ENCODE assay signal across 8 cellular contexts in the genomic region with DNA sequence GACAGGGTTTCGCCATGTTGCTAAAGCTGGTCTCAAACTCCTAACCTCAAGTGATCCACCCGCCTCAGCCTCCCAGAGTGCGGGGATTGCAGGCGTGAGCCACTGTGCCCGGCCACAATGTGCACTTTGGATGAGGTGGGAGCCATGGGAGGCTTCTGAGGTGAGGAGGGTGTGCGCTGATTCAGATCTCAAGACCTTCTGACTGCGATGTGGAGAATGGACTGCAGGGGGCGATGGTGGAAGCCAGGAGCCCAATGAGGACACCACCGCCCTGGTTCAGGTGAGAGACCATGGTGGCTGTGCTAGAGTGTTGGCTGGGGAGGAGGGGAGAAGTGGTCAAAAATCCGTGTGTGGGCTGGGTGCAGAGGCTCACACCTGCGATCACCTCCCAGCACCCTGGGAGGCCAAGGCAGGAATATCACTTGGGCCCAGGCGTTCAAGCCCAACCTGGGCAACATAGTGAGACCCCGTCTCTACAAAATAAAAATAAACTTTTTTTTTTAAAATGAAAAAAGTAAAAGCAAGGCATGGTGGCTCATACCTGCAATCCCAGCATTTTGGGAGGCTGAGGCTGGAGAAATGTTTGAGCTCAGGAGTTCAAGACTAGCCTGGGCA. TPM values are rescaled to one million over a fixed set of nuclear protein-coding genes. Genes with fewer than 3 reads are reported as not detected.
DNase-seq lines count a peak whose midpoint lies in the region; ATAC-seq, FAIRE-seq and TF ChIP-seq lines count a peak whose summit lies in the region.
"Had no signal": no experiment of that assay in that cellular context is flagged by ENCODE, and none has a peak within 500 bp of the region (broad histone marks: within the 10 kb centered on the region; RNA-seq: fewer than 3 reads in every experiment).

No MANE protein-coding gene starts in this region.

- H3K9me3 ChIP-seq in astrocyte (ENCODE audit: insufficient read depth, low read depth, low read length) = no peaks in the 10 kb centered on the region
- H3K9me3 ChIP-seq: pancreas had no signal

- H3K4me3 ChIP-seq in GM12875 (ENCODE audit: low read depth, low read length) (no peak overlapping the region), astrocyte (ENCODE audit: insufficient read depth, low read depth, low read length) (no peak overlapping the region)
- H3K4me3 ChIP-seq: pancreas had no signal

- peaks cover 10% of the 10 kb centered on the region for H3K4me1 Mint-ChIP-seq in astrocyte (ENCODE audit: low read depth, unreplicated experiment)
- H3K4me1 Mint-ChIP-seq in naive thymus-derived CD8-positive, alpha-beta T cell = peaks cover 17 to 28% (median 22%) of the 10 kb centered on the region in 4 donors

- no peak overlapping the region for H3K4me3 Mint-ChIP-seq in astrocyte (ENCODE audit: unreplicated experiment)
- H3K4me3 Mint-ChIP-seq in naive thymus-derived CD8-positive, alpha-beta T cell = no peak overlapping the region

- in situ Hi-C loops in SK-MEL-5 (cut with HindIII; ENCODE audit: low pct_unique_long_range_greater_than_20kb, low sequenced_read_pairs) = no loop called here

- TF ChIP-seq CTCF in GM12875 (IDR thresholded peaks at IDR 0.05; ENCODE audit: borderline replicate concordance, insufficient read depth, low read depth, low read length) (peak; percentile 63; the same call in 1 of the 2 replicates), astrocyte (IDR thresholded peaks at IDR 0.05; ENCODE audit: insufficient read depth, low read depth, low read length) (peak; percentile 12)

- POLR2A ChIA-PET in naive thymus-derived CD8-positive, alpha-beta T cell (lab: Charles Lee) = interaction anchor here (0.7 kb wide), 1 partner anchor 1533 kb away, joined by 3 read pairs; no protein-coding TSS in a partner anchor

- no peak overlapping the region for H3K27ac Mint-ChIP-seq in astrocyte (ENCODE audit: unreplicated experiment)
- no peak overlapping the region for H3K27ac Mint-ChIP-seq in naive thymus-derived CD8-positive, alpha-beta T cell

- H2AFZ ChIP-seq in astrocyte (ENCODE audit: low read depth, low read length) = no peak overlapping the region

- H3K27me3 ChIP-seq in astrocyte (ENCODE audit: insufficient read depth, low read length) = no peaks in the 10 kb centered on the region
- H3K27me3 ChIP-seq: pancreas had no signal

- H3K4me1 ChIP-seq in astrocyte (ENCODE audit: insufficient read depth, low read length) = peaks cover 12% of the 10 kb centered on the region

- no peak overlapping the region for H3K27ac ChIP-seq in astrocyte (ENCODE audit: low read depth, low read length)
- H3K27ac ChIP-seq: pancreas had no signal

- DNase-seq in SK-MEL-5 (ENCODE audit: low read depth, low spot score) = peak; percentile 66
- DNase-seq in astrocyte (ENCODE audit: low read depth) = no peak
- peak in 7 of 10 donors; percentile 36 to 72 (median 44) for DNase-seq in naive thymus-derived CD8-positive, alpha-beta T cell
- DNase-seq in HPDE6-E6E7 (ENCODE audit: extremely low spot score) = no peak
- no peak for DNase-seq in NCI-H128 (lab: John Stamatoyannopoulos, UW; ENCODE audit: unreplicated experiment)
- no peak for DNase-seq in glomerular visceral epithelial cell (ENCODE audit: extremely low spot score)

- no peaks in the 10 kb centered on the region for H3K36me3 ChIP-seq in astrocyte (ENCODE audit: insufficient read depth, low read length)
- H3K36me3 ChIP-seq: pancreas had no signal

- ATAC-seq in naive thymus-derived CD8-positive, alpha-beta T cell = peak; percentile 43 to 59

- no peaks in the 10 kb centered on the region for H3K9me3 Mint-ChIP-seq in astrocyte (ENCODE audit: unreplicated experiment)
- H3K9me3 Mint-ChIP-seq in naive thymus-derived CD8-positive, alpha-beta T cell = no peaks in the 10 kb centered on the region

- H4K20me1 ChIP-seq in astrocyte (ENCODE audit: insufficient read depth, low read length) = peaks cover 29% of the 10 kb centered on the region

- no peak overlapping the region for H3K4me2 ChIP-seq in astrocyte (ENCODE audit: low read length)

- peaks cover 15% of the 10 kb centered on the region for H3K36me3 Mint-ChIP-seq in astrocyte (ENCODE audit: low read depth, unreplicated experiment)
- H3K36me3 Mint-ChIP-seq in naive thymus-derived CD8-positive, alpha-beta T cell = peaks cover 0 to 5% (median 0%) of the 10 kb centered on the region in 3 donors

- FAIRE-seq in astrocyte (lab: Jason Lieb, UNC) = no peak
- FAIRE-seq: pancreas had no signal

- H3K9ac ChIP-seq in astrocyte (ENCODE audit: low read length) = no peak overlapping the region

- no peaks in the 10 kb centered on the region for H3K79me2 ChIP-seq in astrocyte (ENCODE audit: insufficient read depth, low read length)

- no peaks in the 10 kb centered on the region for H3K27me3 Mint-ChIP-seq in astrocyte (ENCODE audit: low read depth, unreplicated experiment)
- H3K27me3 Mint-ChIP-seq in naive thymus-derived CD8-positive, alpha-beta T cell = no peaks in the 10 kb centered on the region

RNA-seq across cellular contexts. Expression of gene INAFM1, which starts 5.6 kb away (rescaled TPM):
- total RNA-seq in SK-MEL-5 (2014; rRNA removed; shearing (Covaris generic)) = 0.45 and 0.69 TPM in 2 replicates
- 3.3 and 4.6 TPM in 2 replicates for polyA plus RNA-seq in SK-MEL-5 (2015; cell fraction: cytosol; rRNA removed)
- polyA plus RNA-seq in SK-MEL-5 (2015; cell fraction: nucleus; rRNA removed) = 3.8 and 5.5 TPM in 2 replicates
- total RNA-seq in astrocyte = 23.6 and 25.7 TPM in 2 replicates
- total RNA-seq in naive thymus-derived CD8-positive, alpha-beta T cell = 10 to 100 TPM; 17.6 to 19.7 TPM
- 1 to 10 TPM; 2.4 to 5.3 (median 3.4) TPM for polyA plus RNA-seq in naive thymus-derived CD8-positive, alpha-beta T cell

RNA-seq across cellular contexts. Expression of gene CCDC9, which starts 24.0 kb away (rescaled TPM):
- total RNA-seq in SK-MEL-5 (2014; rRNA removed; shearing (Covaris generic)) = 2.5 and 5.0 TPM in 2 replicates
- polyA plus RNA-seq in SK-MEL-5 (2015; cell fraction: cytosol; rRNA removed) = 18.6 and 21.6 TPM in 2 replicates
- polyA plus RNA-seq in SK-MEL-5 (2015; cell fraction: nucleus; rRNA removed) = 13.3 and 17.2 TPM in 2 replicates
- 44.6 and 45.5 TPM in 2 replicates for total RNA-seq in astrocyte
- total RNA-seq in naive thymus-derived CD8-positive, alpha-beta T cell = 10 to 100 TPM; 53.0 to 53.1 TPM
- 10 to 100 TPM in 1 of 3 donors, 1 to 10 TPM in 2; 5.0 to 10.8 (median 7.1) TPM for polyA plus RNA-seq in naive thymus-derived CD8-positive, alpha-beta T cell

RNA-seq across cellular contexts. Expression of gene C5AR1, which starts 29.4 kb away (rescaled TPM):
- total RNA-seq in SK-MEL-5 (2014; rRNA removed; shearing (Covaris generic)) = 0.16 TPM in 1 of 2 replicates, not detected in the other
- 0.11 and 0.52 TPM in 2 replicates for polyA plus RNA-seq in SK-MEL-5 (2015; cell fraction: cytosol; rRNA removed)
- polyA plus RNA-seq in SK-MEL-5 (2015; cell fraction: nucleus; rRNA removed) = 0.92 and 1.4 TPM in 2 replicates
- 4.6 and 5.2 TPM in 2 replicates for total RNA-seq in astrocyte
- 1 to 10 TPM; 2.6 TPM for total RNA-seq in naive thymus-derived CD8-positive, alpha-beta T cell
- polyA plus RNA-seq in naive thymus-derived CD8-positive, alpha-beta T cell = under 1 TPM in 1 of 3 donors, not detected in 2; 0.15 TPM

RNA-seq across cellular contexts. Expression of gene BBC3, which starts 49.3 kb away (rescaled TPM):
- 45.9 and 51.2 TPM in 2 replicates for total RNA-seq in SK-MEL-5 (2014; rRNA removed; shearing (Covaris generic))
- 53.3 and 59.6 TPM in 2 replicates for polyA plus RNA-seq in SK-MEL-5 (2015; cell fraction: cytosol; rRNA removed)
- polyA plus RNA-seq in SK-MEL-5 (2015; cell fraction: nucleus; rRNA removed) = 36.2 and 77.9 TPM in 2 replicates
- total RNA-seq in astrocyte = 43.5 and 54.6 TPM in 2 replicates
- 10 to 100 TPM; 37.0 to 37.4 TPM for total RNA-seq in naive thymus-derived CD8-positive, alpha-beta T cell
- 10 to 100 TPM in 1 of 3 donors, 1 to 10 TPM in 2; 7.2 to 13.0 (median 7.3) TPM for polyA plus RNA-seq in naive thymus-derived CD8-positive, alpha-beta T cell

RNA-seq across cellular contexts. Expression of gene C5AR2, which starts 51.7 kb away (rescaled TPM):
- not detected in 2 replicates for total RNA-seq in SK-MEL-5 (2014; rRNA removed; shearing (Covaris generic))
- polyA plus RNA-seq in SK-MEL-5 (2015; cell fraction: cytosol; rRNA removed) = not detected in 2 replicates
- not detected in 2 replicates for polyA plus RNA-seq in SK-MEL-5 (2015; cell fraction: nucleus; rRNA removed)
- not detected in 2 replicates for total RNA-seq in astrocyte
- total RNA-seq in naive thymus-derived CD8-positive, alpha-beta T cell = under 1 TPM; 0.29 to 0.30 TPM
- not detected for polyA plus RNA-seq in naive thymus-derived CD8-positive, alpha-beta T cell

Comparison
In these comparisons a context has a peak if more than half of its experiments do, and no peak if none do; other contexts are left out.
1. DNase-seq: peak in SK-MEL-5 (single experiment) and naive thymus-derived CD8-positive, alpha-beta T cell (7 of 10); none in astrocyte (single experiment), HPDE6-E6E7 (single experiment), NCI-H128 (single experiment) and glomerular visceral epithelial cell (single experiment).
2. RNA of gene INAFM1, which starts 5.6 kb away (total RNA-seq): 23.6 to 25.7 TPM in astrocyte and 17.6 to 19.7 TPM in naive thymus-derived CD8-positive, alpha-beta T cell; 0.45 to 0.69 TPM in SK-MEL-5; every median in the first group is over 10 times any median in the second.